Comparison of ENCODE assay signal across 20 cellular contexts in genomic region chr13:95226051-95226450, GRCh38.
DNase-seq lines count a peak whose midpoint lies in the region; ATAC-seq, FAIRE-seq and TF ChIP-seq lines count a peak whose summit lies in the region.
"Had no signal": no experiment of that assay in that cellular context is flagged by ENCODE, and none has a peak within 500 bp of the region (broad histone marks: within the 10 kb centered on the region; RNA-seq: fewer than 3 reads in every experiment).

No MANE protein-coding gene starts in this region.

- peak overlapping the region; percentile 12 for H3K4me2 ChIP-seq in PC-9

- no peaks in the 10 kb centered on the region for H3K9me3 ChIP-seq in CD4-positive, CD25-positive, alpha-beta regulatory T cell (ENCODE audit: control insufficient read depth in 2 of 2, low read length in 2 of 2)
- no peaks in the 10 kb centered on the region for H3K9me3 ChIP-seq in PC-9 (ENCODE audit: insufficient read depth, low read depth)
- H3K9me3 ChIP-seq in colonic mucosa = no peaks in the 10 kb centered on the region

- H2AFZ ChIP-seq in PC-9 = no peak overlapping the region

- no peak for DNase-seq in CD4-positive, CD25-positive, alpha-beta regulatory T cell
- peak in 1 of 2 experiments; percentile 94 for DNase-seq in PC-9
- no peak for DNase-seq in colonic mucosa
- DNase-seq in nephron progenitor cell = no peak
- no peak for DNase-seq in activated CD4-positive, alpha-beta T cell treated with anti-CD3 and anti-CD28 coated beads, Interleukin-2, amount 10 ng/mL, durations not matched to agents 24 days and 14 days
- no peak for DNase-seq in H54 (ENCODE audit: insufficient read length, low spot score)
- DNase-seq in activated CD4-positive, alpha-beta T cell treated with anti-CD3 and anti-CD28 coated beads for 48 hours = no peak
- no peak for DNase-seq in hepatic stellate cell (ENCODE audit: low spot score)
- DNase-seq: Calu3, DMS79 treated with DMSO at 0.1 percent for 48 hours, GDM1, H7, NCI-H1105 treated with DMSO at 0.1 percent for 48 hours, NCI-H187, NCI-H2171, NCI-H774, SHP77 treated with DMSO at 0.1 percent for 48 hours had no signal

- no peaks in the 10 kb centered on the region for H3K9me2 ChIP-seq in PC-9 (ENCODE audit: insufficient read depth)

- CTCF ChIA-PET in PC-9 (lab: Charles Lee) = no interaction called here

- H3F3A ChIP-seq in PC-9 (ENCODE audit: insufficient read depth, low read depth) = peaks cover 19% of the 10 kb centered on the region

- peaks cover 4 to 16% (median 14%) of the 10 kb centered on the region in 4 donors for H3K4me1 Mint-ChIP-seq in CD4-positive, CD25-positive, alpha-beta regulatory T cell
- peaks cover 6% of the 10 kb centered on the region for H3K4me1 Mint-ChIP-seq in nephron progenitor cell
- peaks cover 12% of the 10 kb centered on the region for H3K4me1 Mint-ChIP-seq in activated CD4-positive, alpha-beta T cell treated with anti-CD3 and anti-CD28 coated beads, Interleukin-2, amount 10 ng/mL, durations not matched to agents 24 days and 14 days

- POLR2A ChIA-PET in PC-9 (lab: Charles Lee; ENCODE audit: unreplicated experiment) = interaction anchor here (0.7 kb wide), 1 partner anchor 70 kb away, joined by 6 read pairs; no protein-coding TSS in a partner anchor

- intact Hi-C loops in PC-9 (cut with micrococcal nuclease; ENCODE audit: unreplicated experiment) = no loop called here
- intact Hi-C loops in colonic mucosa (cut with DNase I) = no loop called here
- intact Hi-C loops in activated CD4-positive, alpha-beta T cell treated with anti-CD3 and anti-CD28 coated beads, Interleukin-2, amount 10 ng/mL, durations not matched to agents 24 days and 14 days (cut with micrococcal nuclease) = no loop called here

- no peaks in the 10 kb centered on the region for H3K4me1 ChIP-seq in CD4-positive, CD25-positive, alpha-beta regulatory T cell (ENCODE audit: control insufficient read depth, insufficient read depth, low read length, poor library complexity, severe bottlenecking)
- H3K4me1 ChIP-seq in PC-9 (replicated peaks; ENCODE audit: insufficient read depth) = peaks cover 32% of the 10 kb centered on the region
- H3K4me1 ChIP-seq in colonic mucosa = no peaks in the 10 kb centered on the region

- no peak overlapping the region for H3K27ac ChIP-seq in CD4-positive, CD25-positive, alpha-beta regulatory T cell (ENCODE audit: insufficient read depth, low read length, poor library complexity, severe bottlenecking)
- H3K27ac ChIP-seq in PC-9 (peak overlapping the region; percentile 13), colonic mucosa (peak overlapping the region; percentile 47)

- H3K27me3 Mint-ChIP-seq in CD4-positive, CD25-positive, alpha-beta regulatory T cell = no peaks in the 10 kb centered on the region
- H3K27me3 Mint-ChIP-seq in nephron progenitor cell (ENCODE audit: low read depth, poor library complexity) = no peaks in the 10 kb centered on the region
- no peaks in the 10 kb centered on the region for H3K27me3 Mint-ChIP-seq in activated CD4-positive, alpha-beta T cell treated with anti-CD3 and anti-CD28 coated beads, Interleukin-2, amount 10 ng/mL, durations not matched to agents 24 days and 14 days

- no peak overlapping the region for H3K4me3 Mint-ChIP-seq in CD4-positive, CD25-positive, alpha-beta regulatory T cell
- H3K4me3 Mint-ChIP-seq in nephron progenitor cell = no peak overlapping the region
- H3K4me3 Mint-ChIP-seq in activated CD4-positive, alpha-beta T cell treated with anti-CD3 and anti-CD28 coated beads, Interleukin-2, amount 10 ng/mL, durations not matched to agents 24 days and 14 days = no peak overlapping the region
- H3K4me3 Mint-ChIP-seq: CD14-positive monocyte had no signal

- H3K36me3 Mint-ChIP-seq in CD4-positive, CD25-positive, alpha-beta regulatory T cell = peaks cover 11% of the 10 kb centered on the region
- peaks cover 17% of the 10 kb centered on the region for H3K36me3 Mint-ChIP-seq in nephron progenitor cell (ENCODE audit: low read depth)
- no peaks in the 10 kb centered on the region for H3K36me3 Mint-ChIP-seq in activated CD4-positive, alpha-beta T cell treated with anti-CD3 and anti-CD28 coated beads, Interleukin-2, amount 10 ng/mL, durations not matched to agents 24 days and 14 days (ENCODE audit: low read depth)
- H3K36me3 Mint-ChIP-seq: CD14-positive monocyte had no signal

- peaks cover 0 to 1% (median 0%) of the 10 kb centered on the region in 7 donors for H3K9me3 Mint-ChIP-seq in CD4-positive, CD25-positive, alpha-beta regulatory T cell
- H3K9me3 Mint-ChIP-seq in nephron progenitor cell = peaks cover 8% of the 10 kb centered on the region
- H3K9me3 Mint-ChIP-seq in activated CD4-positive, alpha-beta T cell treated with anti-CD3 and anti-CD28 coated beads, Interleukin-2, amount 10 ng/mL, durations not matched to agents 24 days and 14 days = no peaks in the 10 kb centered on the region
- H3K9me3 Mint-ChIP-seq: CD14-positive monocyte had no signal

- H3K27ac Mint-ChIP-seq in CD4-positive, CD25-positive, alpha-beta regulatory T cell = peak overlapping the region in 2 of 3 donors; percentile 36 to 59
- peak overlapping the region; percentile 45 for H3K27ac Mint-ChIP-seq in nephron progenitor cell
- no peak overlapping the region for H3K27ac Mint-ChIP-seq in activated CD4-positive, alpha-beta T cell treated with anti-CD3 and anti-CD28 coated beads, Interleukin-2, amount 10 ng/mL, durations not matched to agents 24 days and 14 days

- H3K4me3 ChIP-seq in CD4-positive, CD25-positive, alpha-beta regulatory T cell (ENCODE audit: low read depth, low read length) = no peak overlapping the region
- H3K4me3 ChIP-seq in PC-9 = no peak overlapping the region
- H3K4me3 ChIP-seq in colonic mucosa = no peak overlapping the region

- no peaks in the 10 kb centered on the region for H3K79me2 ChIP-seq in PC-9 (ENCODE audit: low read depth)

- no peak for ATAC-seq in CD4-positive, CD25-positive, alpha-beta regulatory T cell (ENCODE audit: low read depth in 2 of 2)

- no peaks in the 10 kb centered on the region for H3K36me3 ChIP-seq in CD4-positive, CD25-positive, alpha-beta regulatory T cell (ENCODE audit: control insufficient read depth, insufficient read depth, low read length)
- no peaks in the 10 kb centered on the region for H3K36me3 ChIP-seq in PC-9 (ENCODE audit: low read depth)
- H3K36me3 ChIP-seq in colonic mucosa = no peaks in the 10 kb centered on the region

- no peaks in the 10 kb centered on the region for H4K20me1 ChIP-seq in PC-9 (ENCODE audit: insufficient read depth)

- no TSS peak for BruUV-seq in PC-9 (replicated peaks; lab: Mats Ljungman, UMichigan)

- no peak for FAIRE-seq in H54 (lab: Jason Lieb, UNC)
- FAIRE-seq: A204.1, HepG2 had no signal

- no peak for TF ChIP-seq POLR2A in H54 (IDR thresholded peaks at IDR 0.05; ENCODE audit: low read depth, low read length)

- H3K27me3 ChIP-seq in CD4-positive, CD25-positive, alpha-beta regulatory T cell (ENCODE audit: control insufficient read depth, insufficient read depth, low read length) = no peaks in the 10 kb centered on the region
- H3K27me3 ChIP-seq in PC-9 (ENCODE audit: insufficient read depth, low read depth) (no peaks in the 10 kb centered on the region), colonic mucosa (no peaks in the 10 kb centered on the region)

- no peak for TF ChIP-seq CTCF in PC-9 (conservative IDR thresholded peaks at IDR 0.05)
- TF ChIP-seq CTCF in colonic mucosa (IDR thresholded peaks at IDR 0.05) = no peak
- no peak for TF ChIP-seq CTCF in nephron progenitor cell (IDR thresholded peaks at IDR 0.05)

- H3K9ac ChIP-seq in colonic mucosa (ENCODE audit: low read depth in 2 of 2, low read length in 2 of 2) = no peak overlapping the region
